ENCODE assay signal across 28 cellular contexts in the genomic region with DNA sequence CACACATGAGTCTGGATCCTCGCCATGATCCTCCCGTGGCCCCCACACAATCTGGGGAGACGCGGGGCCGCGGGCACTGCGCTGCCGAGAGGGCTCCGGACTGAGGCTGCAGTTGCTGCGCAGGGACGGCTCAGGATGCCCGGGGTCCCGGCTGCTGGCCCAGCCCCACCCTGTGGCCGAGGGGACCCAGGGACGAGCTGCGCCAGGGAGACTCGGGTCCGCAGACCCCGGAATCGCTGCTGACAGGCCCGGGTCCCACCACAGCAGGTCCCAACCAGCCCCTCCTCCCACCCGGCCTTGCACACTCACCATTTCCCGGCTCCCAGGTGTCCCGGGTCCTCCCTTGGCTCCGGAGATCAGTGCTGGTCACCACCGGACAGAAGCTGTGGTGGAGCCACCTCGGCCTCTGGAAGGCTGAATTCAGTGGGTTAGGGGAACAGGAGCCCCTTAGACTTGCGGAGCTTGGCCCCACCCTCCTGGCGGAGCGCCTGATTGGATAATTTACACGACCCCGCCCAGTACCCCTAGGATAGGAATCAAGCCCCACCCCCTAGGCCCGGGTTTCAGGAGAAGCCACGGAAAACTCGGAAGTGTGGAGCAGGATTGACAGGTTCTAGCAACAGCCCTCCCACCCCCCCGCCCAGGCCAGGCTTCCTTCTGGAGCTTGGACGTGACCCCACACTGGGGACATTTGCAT.
"Had no signal": no experiment of that assay in that cellular context is flagged by ENCODE, and none has a peak within 500 bp of the region (broad histone marks: within the 10 kb centered on the region; RNA-seq: fewer than 3 reads in every experiment).

No MANE protein-coding gene starts in this region.

- H3K27ac ChIP-seq: dorsolateral prefrontal cortex, epithelial cell of prostate, esophagus muscularis mucosa, foreskin keratinocyte, gastroesophageal sphincter, heart left ventricle, hepatocyte, left lung, neutrophil, pancreas, right lobe of liver, transverse colon, upper lobe of right lung, vagina had no signal

- ATAC-seq: foreskin keratinocyte; gastroesophageal sphincter; left lung; mucosa of descending colon; natural killer cell treated with Interleukin-12 subunit alpha and Interleukin-12 subunit beta and Interleukin-15 and Interleukin-18, amount 100 ng/mL, for 72 hours; pancreas; stimulated activated naive B cell treated with anti-CD40 and anti-IgM and Interleukin-4, amounts not matched to agents 10 μg/mL and 1 μg/mL and 100 μg/mL, for 72 hours; upper lobe of right lung had no signal

- H3K4me3 Mint-ChIP-seq: endodermal cell; mesothelial cell of epicardium; natural killer cell treated with Interleukin-12 subunit alpha and Interleukin-12 subunit beta and Interleukin-15 and Interleukin-18, amount 100 ng/mL, for 72 hours; neural crest cell; stimulated activated naive B cell treated with anti-CD40 and anti-IgM and Interleukin-4, amounts not matched to agents 10 μg/mL and 1 μg/mL and 100 μg/mL, for 72 hours; stimulated activated naive CD8-positive, alpha-beta T cell treated with anti-CD3 and anti-CD28 coated beads, Interleukin-15, Interleukin-2, amounts not matched to agents 100 ng/mL and 50 ng/mL, for 24 hours had no signal

- H3K9me3 Mint-ChIP-seq: natural killer cell treated with Interleukin-12 subunit alpha and Interleukin-12 subunit beta and Interleukin-15 and Interleukin-18, amount 100 ng/mL, for 72 hours had no signal

- H3K27ac Mint-ChIP-seq: endodermal cell; mesothelial cell of epicardium; natural killer cell treated with Interleukin-12 subunit alpha and Interleukin-12 subunit beta and Interleukin-15 and Interleukin-18, amount 100 ng/mL, for 72 hours; stimulated activated naive B cell treated with anti-CD40 and anti-IgM and Interleukin-4, amounts not matched to agents 10 μg/mL and 1 μg/mL and 100 μg/mL, for 72 hours; stimulated activated naive CD8-positive, alpha-beta T cell treated with anti-CD3 and anti-CD28 coated beads, Interleukin-15, Interleukin-2, amounts not matched to agents 100 ng/mL and 50 ng/mL, for 24 hours had no signal

- H3K27me3 Mint-ChIP-seq: naive B cell; natural killer cell treated with Interleukin-12 subunit alpha and Interleukin-12 subunit beta and Interleukin-15 and Interleukin-18, amount 100 ng/mL, for 72 hours; stimulated activated naive B cell treated with anti-CD40 and anti-IgM and Interleukin-4, amounts not matched to agents 10 μg/mL and 1 μg/mL and 100 μg/mL, for 72 hours; stimulated activated naive CD8-positive, alpha-beta T cell treated with anti-CD3 and anti-CD28 coated beads, Interleukin-15, Interleukin-2, amounts not matched to agents 100 ng/mL and 50 ng/mL, for 24 hours had no signal

- H3K4me1 Mint-ChIP-seq: endodermal cell, mesothelial cell of epicardium, neural crest cell had no signal

- H3K36me3 ChIP-seq: neutrophil, pancreas, upper lobe of right lung had no signal

- H3K4me3 ChIP-seq: dorsolateral prefrontal cortex, esophagus muscularis mucosa, gastroesophageal sphincter, heart left ventricle, hepatocyte, left lung, mucosa of descending colon, pancreas, right lobe of liver, transverse colon, upper lobe of right lung, vagina had no signal

- H3K27me3 ChIP-seq: dorsolateral prefrontal cortex, esophagus muscularis mucosa, foreskin keratinocyte, gastroesophageal sphincter, heart left ventricle, hepatocyte, left lung, neutrophil, pancreas, right lobe of liver, transverse colon, upper lobe of right lung, vagina had no signal

- DNase-seq: dorsolateral prefrontal cortex; effector CD4-positive, alpha-beta T cell; endodermal cell; foreskin keratinocyte; heart left ventricle; left lung; mesenchymal stem cell; mucosa of descending colon; naive B cell; retina; right lobe of liver; small intestine; stimulated activated CD4-positive, alpha-beta T cell treated with anti-CD3 and anti-CD28 coated beads, Interleukin-15, amount 100 ng/mL, for 24 hours; stimulated activated CD4-positive, alpha-beta T cell treated with anti-CD3 and anti-CD28 coated beads, Interleukin-2, amount 100 ng/mL, for 48 hours; stimulated activated naive B cell treated with anti-CD40 and anti-IgM and Interleukin-4, amounts not matched to agents 10 μg/mL and 1 μg/mL and 100 μg/mL, for 72 hours; transverse colon; upper lobe of right lung had no signal

- H3K9me3 ChIP-seq: esophagus muscularis mucosa, gastroesophageal sphincter, pancreas, right lobe of liver, vagina had no signal

- H3K4me1 ChIP-seq: esophagus muscularis mucosa, foreskin keratinocyte, gastroesophageal sphincter, left lung, pancreas, right lobe of liver, transverse colon, upper lobe of right lung, vagina had no signal
